Comparison of ENCODE assay signal across 29 cellular contexts in the genomic region with DNA sequence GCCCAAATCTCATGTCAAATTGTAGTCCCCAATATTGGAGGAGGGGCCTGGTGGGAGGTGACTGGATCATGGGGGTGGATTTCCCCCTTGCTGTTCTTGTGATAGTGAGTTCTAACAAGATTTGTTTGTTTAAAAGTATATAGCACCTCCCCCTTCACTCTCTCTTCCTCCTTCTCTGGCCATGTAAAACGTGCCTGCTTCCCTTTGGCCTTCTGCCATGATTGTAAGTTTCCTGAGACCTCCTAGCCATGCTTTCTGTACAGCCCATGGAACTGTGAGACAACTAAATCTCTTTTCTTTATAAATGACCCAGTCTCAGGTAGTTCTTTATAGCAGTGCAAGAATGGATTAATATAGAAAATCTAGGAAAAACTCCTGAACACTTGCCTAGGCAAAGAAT.
"Had no signal": no experiment of that assay in that cellular context is flagged by ENCODE, and none has a peak within 500 bp of the region (broad histone marks: within the 10 kb centered on the region; RNA-seq: fewer than 3 reads in every experiment).

No MANE protein-coding gene starts in this region.

- H3K4me3 ChIP-seq: stomach, suprapubic skin, testis, thoracic aorta, thyroid gland, tibial artery, tibial nerve, transverse colon, upper lobe of left lung, upper lobe of right lung, uterus, vagina had no signal

- H3K4me3 Mint-ChIP-seq: stimulated activated effector memory CD8-positive, alpha-beta T cell treated with anti-CD3 and anti-CD28 coated beads, Interleukin-12 subunit alpha, Interleukin-12 subunit beta, amount 100 ng/mL, for 72 hours; stimulated activated memory B cell treated with anti-CD40 and anti-IgM and Interleukin-4, amounts not matched to agents 10 μg/mL and 1 μg/mL and 100 μg/mL, for 72 hours; stimulated activated naive B cell treated with anti-CD40 and anti-IgM and Interleukin-4, amounts not matched to agents 10 μg/mL and 1 μg/mL and 100 μg/mL, for 72 hours; stimulated activated naive CD8-positive, alpha-beta T cell treated with anti-CD3 and anti-CD28 coated beads, Interleukin-15, amount 100 ng/mL, for 72 hours; stimulated activated naive CD8-positive, alpha-beta T cell treated with anti-CD3 and anti-CD28 coated beads, Interleukin-15, Interleukin-2, amounts not matched to agents 100 ng/mL and 50 ng/mL, for 24 hours; type B pancreatic cell had no signal

- ATAC-seq: stimulated activated effector memory CD8-positive, alpha-beta T cell treated with anti-CD3 and anti-CD28 coated beads, Interleukin-12 subunit alpha, Interleukin-12 subunit beta, amount 100 ng/mL, for 72 hours; stimulated activated memory B cell treated with anti-CD40 and anti-IgM and Interleukin-4, amounts not matched to agents 10 μg/mL and 1 μg/mL and 100 μg/mL, for 72 hours; stimulated activated naive B cell treated with anti-CD40 and anti-IgM and Interleukin-4, amounts not matched to agents 10 μg/mL and 1 μg/mL and 100 μg/mL, for 72 hours; stimulated activated naive CD8-positive, alpha-beta T cell treated with anti-CD3 and anti-CD28 coated beads, Interleukin-15, amount 100 ng/mL, for 72 hours; stimulated activated naive CD8-positive, alpha-beta T cell treated with anti-CD3 and anti-CD28 coated beads, Interleukin-15, Interleukin-2, amounts not matched to agents 100 U/mL and 50 U/mL, for 24 hours; upper lobe of right lung had no signal

- H3K27ac ChIP-seq: stomach, suprapubic skin, testis, thoracic aorta, thyroid gland, tibial artery, tibial nerve, transverse colon, upper lobe of left lung, upper lobe of right lung, uterus, vagina had no signal

- H3K4me1 ChIP-seq: stomach, suprapubic skin, testis, thyroid gland, tibial artery, tibial nerve, transverse colon, upper lobe of left lung, upper lobe of right lung, uterus, vagina had no signal

- H3K27me3 Mint-ChIP-seq: stimulated activated naive CD8-positive, alpha-beta T cell treated with anti-CD3 and anti-CD28 coated beads, Interleukin-15, amount 100 ng/mL, for 72 hours; type B pancreatic cell had no signal

- H3K36me3 Mint-ChIP-seq: stimulated activated effector memory CD8-positive, alpha-beta T cell treated with anti-CD3 and anti-CD28 coated beads, Interleukin-12 subunit alpha, Interleukin-12 subunit beta, amount 100 ng/mL, for 72 hours; stimulated activated memory B cell treated with anti-CD40 and anti-IgM and Interleukin-4, amounts not matched to agents 10 μg/mL and 1 μg/mL and 100 μg/mL, for 72 hours; stimulated activated naive B cell treated with anti-CD40 and anti-IgM and Interleukin-4, amounts not matched to agents 10 μg/mL and 1 μg/mL and 100 μg/mL, for 72 hours had no signal

- H3K36me3 ChIP-seq: stomach, suprapubic skin, thoracic aorta, thyroid gland, tibial artery, transverse colon, upper lobe of left lung, upper lobe of right lung, uterus, vagina had no signal

- H3K9me3 ChIP-seq: testis, thyroid gland, upper lobe of left lung, uterus, vagina had no signal

- H3K4me1 Mint-ChIP-seq: stimulated activated effector memory CD8-positive, alpha-beta T cell treated with anti-CD3 and anti-CD28 coated beads, Interleukin-12 subunit alpha, Interleukin-12 subunit beta, amount 100 ng/mL, for 72 hours; stimulated activated memory B cell treated with anti-CD40 and anti-IgM and Interleukin-4, amounts not matched to agents 10 μg/mL and 1 μg/mL and 100 μg/mL, for 72 hours; stimulated activated naive B cell treated with anti-CD40 and anti-IgM and Interleukin-4, amounts not matched to agents 10 μg/mL and 1 μg/mL and 100 μg/mL, for 72 hours; stimulated activated naive CD8-positive, alpha-beta T cell treated with anti-CD3 and anti-CD28 coated beads, Interleukin-15, amount 100 ng/mL, for 72 hours had no signal

- FAIRE-seq: urothelium cell line had no signal

- H3K27ac Mint-ChIP-seq: stimulated activated effector memory CD8-positive, alpha-beta T cell treated with anti-CD3 and anti-CD28 coated beads, Interleukin-12 subunit alpha, Interleukin-12 subunit beta, amount 100 ng/mL, for 72 hours; stimulated activated memory B cell treated with anti-CD40 and anti-IgM and Interleukin-4, amounts not matched to agents 10 μg/mL and 1 μg/mL and 100 μg/mL, for 72 hours; stimulated activated naive B cell treated with anti-CD40 and anti-IgM and Interleukin-4, amounts not matched to agents 10 μg/mL and 1 μg/mL and 100 μg/mL, for 72 hours; stimulated activated naive CD8-positive, alpha-beta T cell treated with anti-CD3 and anti-CD28 coated beads, Interleukin-15, amount 100 ng/mL, for 72 hours; stimulated activated naive CD8-positive, alpha-beta T cell treated with anti-CD3 and anti-CD28 coated beads, Interleukin-15, Interleukin-2, amounts not matched to agents 100 ng/mL and 50 ng/mL, for 24 hours; type B pancreatic cell had no signal

- DNase-seq: stimulated activated CD4-positive, alpha-beta T cell treated with anti-CD3 and anti-CD28 coated beads, Interleukin-2, amount 100 ng/mL, for 48 hours; stimulated activated CD4-positive, alpha-beta T cell treated with anti-CD3 and anti-CD28 coated beads, Interleukin-4, amount 100 ng/mL, for 1 hour; stimulated activated CD4-positive, alpha-beta T cell treated with anti-CD3 and anti-CD28 coated beads, Interleukin-4, amount 100 ng/mL, for 24 hours; stimulated activated CD4-positive, alpha-beta T cell treated with anti-CD3 and anti-CD28 coated beads, Interleukin-4, amount 100 ng/mL, for 4 hours; stimulated activated CD8-positive, alpha-beta memory T cell treated with anti-CD3 and anti-CD28 coated beads, Interleukin-4, amount 100 ng/mL, for 48 hours; stimulated activated naive B cell treated with anti-CD40 and anti-IgM and Interleukin-4, amounts not matched to agents 10 μg/mL and 1 μg/mL and 100 μg/mL, for 72 hours; stimulated activated naive CD4-positive, alpha-beta T cell; stimulated activated naive CD4-positive, alpha-beta T cell treated with Interleukin-2 at 50 U/mL for 16 hours; stimulated activated naive CD8-positive, alpha-beta T cell treated with anti-CD3 and anti-CD28 coated beads, Interleukin-15, amount 100 ng/mL, for 72 hours; stimulated activated naive CD8-positive, alpha-beta T cell treated with anti-CD3 and anti-CD28 coated beads, Interleukin-15, Interleukin-2, amounts not matched to agents 100 U/mL and 50 U/mL, for 24 hours; stomach; substantia nigra; testis; thyroid gland; tibial artery; transverse colon; trophoblast cell; upper lobe of left lung; upper lobe of right lung; uterus had no signal

- H3K27me3 ChIP-seq: stomach, suprapubic skin, testis, thyroid gland, tibial artery, tibial nerve, transverse colon, upper lobe of left lung, upper lobe of right lung, uterus, vagina had no signal
